15 cellular contexts compared by ENCODE assay signal in the genomic region with DNA sequence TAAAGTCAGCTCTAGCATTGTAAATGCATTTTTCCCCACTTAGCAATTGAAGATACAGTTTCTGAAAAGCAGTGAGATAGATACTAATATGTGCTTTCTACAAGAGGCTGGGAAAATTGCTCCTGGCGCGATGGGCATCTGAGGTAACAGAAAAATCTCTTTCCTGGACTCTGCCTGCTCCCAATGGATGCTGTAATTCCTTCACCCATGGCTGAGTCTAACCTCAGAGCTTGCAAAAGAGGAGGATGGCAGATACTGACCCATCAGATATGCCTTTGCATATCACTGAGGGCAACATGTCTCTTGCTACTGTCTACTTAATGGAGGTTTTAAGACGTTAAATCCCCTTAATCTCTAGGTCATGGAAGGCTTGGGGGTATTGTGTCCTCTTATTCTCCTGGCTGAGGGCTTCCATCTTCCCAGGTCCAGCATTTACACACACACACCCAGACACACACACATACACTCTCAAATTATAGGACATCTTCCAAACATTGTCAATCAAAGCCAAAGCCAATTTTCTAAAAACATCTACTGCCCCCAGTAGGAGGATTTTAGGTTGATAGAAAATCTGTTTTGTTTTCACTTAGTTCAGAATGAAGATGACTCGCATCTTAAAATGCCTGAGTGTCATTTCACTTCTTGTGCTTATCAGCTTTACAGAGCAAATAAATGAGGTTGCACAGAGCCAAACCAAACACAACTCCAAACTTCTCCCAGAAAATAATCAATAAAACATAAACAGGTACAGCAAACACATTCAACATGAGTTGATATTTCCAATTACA. TPM values are rescaled to one million over a fixed set of nuclear protein-coding genes. Genes with fewer than 3 reads are reported as not detected.
DNase-seq lines count a peak whose midpoint lies in the region; ATAC-seq and TF ChIP-seq lines count a peak whose summit lies in the region.
"Had no signal": no experiment of that assay in that cellular context is flagged by ENCODE, and none has a peak within 500 bp of the region (broad histone marks: within the 10 kb centered on the region; RNA-seq: fewer than 3 reads in every experiment).

No MANE protein-coding gene starts in this region.

- H3K4me3 Mint-ChIP-seq in activated B cell treated with CpG ODN at 0.5 μM for 24 hours (peak overlapping the region; percentile 47), memory B cell (peak overlapping the region; percentile 50)
- H3K4me3 Mint-ChIP-seq: immature natural killer cell had no signal

- H3K9me3 Mint-ChIP-seq in activated B cell treated with CpG ODN at 0.5 μM for 24 hours = no peaks in the 10 kb centered on the region
- H3K9me3 Mint-ChIP-seq in memory B cell = no peaks in the 10 kb centered on the region
- H3K9me3 Mint-ChIP-seq: immature natural killer cell had no signal

- no peaks in the 10 kb centered on the region for H3K9me2 ChIP-seq in Karpas-422 (replicated peaks; ENCODE audit: insufficient read depth, low read length)

- CTCF ChIA-PET in activated B cell treated with CpG ODN at 0.5 μM for 24 hours (lab: Charles Lee) = interaction anchor here (0.7 to 1.4 kb wide), 2 partner anchors 11 to 32 kb away, joined by 3 read pairs; no protein-coding TSS in a partner anchor

- H3K27me3 Mint-ChIP-seq in activated B cell treated with CpG ODN at 0.5 μM for 24 hours = no peaks in the 10 kb centered on the region
- no peaks in the 10 kb centered on the region for H3K27me3 Mint-ChIP-seq in memory B cell

- H3K9me3 ChIP-seq in right cardiac atrium (ENCODE audit: control insufficient read depth, low read length) (no peaks in the 10 kb centered on the region), upper lobe of right lung (no peaks in the 10 kb centered on the region), Karpas-422 (ENCODE audit: low read length) (no peaks in the 10 kb centered on the region)
- H3K9me3 ChIP-seq: SJCRH30 had no signal

- H3K4me2 ChIP-seq in Karpas-422 (ENCODE audit: low read depth, low read length, poor library complexity, severe bottlenecking) = no peak overlapping the region

- intact Hi-C loops in activated B cell treated with CpG ODN at 0.5 μM for 24 hours (cut with micrococcal nuclease) (loop anchor here (2.0 kb wide), 2 partner anchors 108 to 116 kb away; partner anchors contain the start of gene MTMR10), left ventricle myocardium superior (cut with micrococcal nuclease) (no loop called here), right cardiac atrium (cut with DNase I) (no loop called here), upper lobe of right lung (cut with DNase I) (no loop called here)

- H3K4me3 ChIP-seq in right cardiac atrium (ENCODE audit: low read length) = no peak overlapping the region
- no peak overlapping the region for H3K4me3 ChIP-seq in upper lobe of right lung
- H3K4me3 ChIP-seq in Karpas-422 (ENCODE audit: low read length) = no peak overlapping the region
- H3K4me3 ChIP-seq: SJCRH30 had no signal

- TF ChIP-seq EP300 in Ishikawa (IDR thresholded peaks at IDR 0.05; ENCODE audit: borderline replicate concordance) = no peak

- no peak; the same call in 1 of the 2 replicates for TF ChIP-seq CTCF in C4-2B (conservative IDR thresholded peaks at IDR 0.05)
- no peak for TF ChIP-seq CTCF in activated B cell treated with CpG ODN at 0.5 μM for 24 hours (IDR thresholded peaks at IDR 0.05)
- no peak for TF ChIP-seq CTCF in upper lobe of right lung (IDR thresholded peaks at IDR 0.05)

- 0 out of 2 replicates have a peak, but pooled peaks have one; percentile 14 for TF ChIP-seq RAD21 in Ishikawa (IDR thresholded peaks at IDR 0.05; ENCODE audit: low read depth)

- H3K4me1 ChIP-seq in right cardiac atrium (ENCODE audit: control insufficient read depth, insufficient read depth, low read length) (peaks cover 2% of the 10 kb centered on the region), upper lobe of right lung (no peaks in the 10 kb centered on the region), Karpas-422 (ENCODE audit: low read length) (no peaks in the 10 kb centered on the region)
- H3K4me1 ChIP-seq: SJCRH30 had no signal

- no peaks in the 10 kb centered on the region for H3K79me2 ChIP-seq in Karpas-422 (ENCODE audit: low read length)

- no peaks in the 10 kb centered on the region for H3K36me3 ChIP-seq in upper lobe of right lung
- no peaks in the 10 kb centered on the region for H3K36me3 ChIP-seq in Karpas-422 (ENCODE audit: insufficient read depth, low read length)
- H3K36me3 ChIP-seq: SJCRH30 had no signal

- ATAC-seq in activated B cell treated with CpG ODN at 0.5 μM for 24 hours (ENCODE audit: low read depth) (no peak), memory B cell (ENCODE audit: low read depth) (peak; percentile 37), left ventricle myocardium superior (no peak), right cardiac atrium (no peak), upper lobe of right lung (no peak)
- ATAC-seq: activated CD4-positive, CD25-positive, alpha-beta regulatory T cell treated with anti-CD3 and anti-CD28 coated beads, Interleukin-2, amount 50 U/mL, for 24 hours; esophagus mucosa had no signal

- H3K27ac Mint-ChIP-seq in activated B cell treated with CpG ODN at 0.5 μM for 24 hours = peak overlapping the region; percentile 1
- peak overlapping the region; percentile 6 for H3K27ac Mint-ChIP-seq in memory B cell

- no peak overlapping the region for H2AFZ ChIP-seq in Karpas-422 (ENCODE audit: low read length)

- H3K27me3 ChIP-seq in right cardiac atrium (ENCODE audit: control insufficient read depth, insufficient read depth) (no peaks in the 10 kb centered on the region), upper lobe of right lung (no peaks in the 10 kb centered on the region), Karpas-422 (ENCODE audit: low read length) (no peaks in the 10 kb centered on the region)
- H3K27me3 ChIP-seq: SJCRH30 had no signal

- H4K20me1 ChIP-seq in Karpas-422 (ENCODE audit: insufficient read depth, low read depth, low read length) = no peaks in the 10 kb centered on the region

- H3K27ac ChIP-seq in C4-2B (peak overlapping the region; percentile 9; the same call in 1 of the 2 replicates), right cardiac atrium (ENCODE audit: low read length) (no peak overlapping the region), upper lobe of right lung (no peak overlapping the region), Karpas-422 (ENCODE audit: low read length) (no peak overlapping the region)
- H3K27ac ChIP-seq: SJCRH30 had no signal

- 72% methylated on average over 4 of the region's 4 CpGs for WGBS in right cardiac atrium

- H3K9ac ChIP-seq in Karpas-422 (ENCODE audit: low read length) = no peak overlapping the region

- H3K36me3 Mint-ChIP-seq in activated B cell treated with CpG ODN at 0.5 μM for 24 hours (ENCODE audit: low read depth) (no peaks in the 10 kb centered on the region), memory B cell (no peaks in the 10 kb centered on the region)
- H3K36me3 Mint-ChIP-seq: immature natural killer cell had no signal

- no peak for DNase-seq in activated B cell treated with CpG ODN at 0.5 μM for 24 hours
- DNase-seq in memory B cell (ENCODE audit: low spot score in 2 of 2) = no peak
- DNase-seq in left ventricle myocardium superior = no peak
- no peak for DNase-seq in right cardiac atrium
- DNase-seq in upper lobe of right lung = no peak
- DNase-seq in Karpas-422 = no peak
- DNase-seq: immature natural killer cell; NCI-H2171; SJCRH30; stimulated activated CD4-positive, alpha-beta T cell treated with anti-CD3 and anti-CD28 coated beads, Interleukin-4, amount 100 ng/mL, for 24 hours had no signal

- POLR2A ChIA-PET in activated B cell treated with CpG ODN at 0.5 μM for 24 hours (lab: Charles Lee) = interaction anchor here (0.7 kb wide), 1 partner anchor 82 kb away, joined by 3 read pairs; no protein-coding TSS in a partner anchor

- H3K4me1 Mint-ChIP-seq in activated B cell treated with CpG ODN at 0.5 μM for 24 hours (peaks cover 35% of the 10 kb centered on the region), memory B cell (peaks cover 29% of the 10 kb centered on the region)

TF ChIP-seq in Ishikawa, 13 proteins besides CTCF, POLR2A, EP300 and RAD21:
- no peak for TF ChIP-seq CREB1 (IDR thresholded peaks at IDR 0.05; ENCODE audit: low read depth)
- TF ChIP-seq CEBPB (IDR thresholded peaks at IDR 0.05) = no peak
- no peak for TF ChIP-seq NFIC (IDR thresholded peaks at IDR 0.05)
- TF ChIP-seq TEAD4 (IDR thresholded peaks at IDR 0.05) = no peak
- no peak for TF ChIP-seq YY1 (IDR thresholded peaks at IDR 0.05; ENCODE audit: low read depth)
- no peak for TF ChIP-seq EGR1 (IDR thresholded peaks at IDR 0.05)
- TF ChIP-seq USF1 (IDR thresholded peaks at IDR 0.05) = no peak
- no peak for TF ChIP-seq ZBTB7A (IDR thresholded peaks at IDR 0.05; ENCODE audit: low read depth)
- no peak for TF ChIP-seq TAF1 (IDR thresholded peaks at IDR 0.05; ENCODE audit: low read depth)

RNA-seq across cellular contexts. Expression of gene TRPM1, which starts 2.4 kb away (rescaled TPM):
- total RNA-seq in activated B cell treated with CpG ODN at 0.5 μM for 24 hours (0.05 TPM in 1 of 2 replicates, not detected in the other), left ventricle myocardium superior (not detected), right cardiac atrium (not detected), upper lobe of right lung (not detected)
- 0.14 TPM for polyA plus RNA-seq in right cardiac atrium
- total RNA-seq in Karpas-422 (2014; rRNA removed; shearing (Covaris generic); ENCODE audit: low replicate concordance) = not detected in 2 replicates
- total RNA-seq: esophagus mucosa, subcutaneous adipose tissue had no signal
